8 cellular contexts compared by ENCODE assay signal in the genomic region with DNA sequence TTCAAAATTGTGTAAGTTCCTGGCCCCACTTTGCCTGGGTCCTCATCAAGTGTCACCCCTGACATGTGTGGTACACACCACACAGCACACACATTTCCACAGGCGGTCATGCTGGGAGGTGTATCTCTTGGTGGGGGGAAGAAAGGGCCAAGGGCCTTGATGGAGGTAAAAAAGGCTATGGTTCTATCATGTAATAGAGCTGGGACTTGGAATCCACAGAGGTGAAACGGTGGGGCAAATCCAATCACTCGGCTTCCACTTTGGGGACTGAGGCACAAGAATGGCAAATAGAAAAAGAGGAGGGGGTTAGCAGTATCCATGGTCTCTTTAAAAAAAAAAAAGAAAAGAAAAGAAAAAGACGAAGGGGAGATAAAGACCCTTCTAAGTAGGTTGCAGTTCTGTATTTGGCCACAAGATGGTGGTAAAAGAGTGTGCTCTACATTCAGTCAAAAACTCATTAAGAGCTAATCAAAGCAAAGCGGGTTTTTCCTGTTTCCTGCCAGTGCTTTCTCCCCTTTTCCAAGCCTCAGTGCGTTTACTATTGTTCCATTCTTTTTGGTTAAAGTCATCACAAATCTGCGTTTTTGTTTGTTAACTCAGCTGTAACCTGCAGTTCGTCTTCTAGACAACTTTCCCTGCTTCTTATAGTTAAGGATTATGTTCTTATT. TPM values are rescaled to one million over a fixed set of nuclear protein-coding genes. Genes with fewer than 3 reads are reported as not detected.
DNase-seq lines count a peak whose midpoint lies in the region; ATAC-seq, FAIRE-seq and TF ChIP-seq lines count a peak whose summit lies in the region.

No MANE protein-coding gene starts in this region.

- peak; percentile 74 for FAIRE-seq in D721Med (lab: Jason Lieb, UNC)
- peak; percentile 68 for FAIRE-seq in RCC 7860 (lab: Jason Lieb, UNC)
- peak; percentile 99 for FAIRE-seq in H1 (lab: Jason Lieb, UNC)

- no peaks in the 10 kb centered on the region for H3K9me3 ChIP-seq in H1 (ENCODE audit: insufficient read depth in 2 of 2, low read depth in 1 of 2, low read length in 1 of 2)
- H3K9me3 ChIP-seq in mesenchymal stem cell (ENCODE audit: control insufficient read depth, low read length) = no peaks in the 10 kb centered on the region

- H2BK15ac ChIP-seq in H1 (ENCODE audit: low read length) (no peak overlapping the region), mesenchymal stem cell (ENCODE audit: low read depth, poor library complexity, severe bottlenecking) (peak overlapping the region; percentile 90)

- H4K91ac ChIP-seq in H1 (replicated peaks; ENCODE audit: insufficient read length, low read length) = no peak overlapping the region
- no peak overlapping the region for H4K91ac ChIP-seq in mesenchymal stem cell (ENCODE audit: low read length)

- DNase-seq in D721Med (ENCODE audit: insufficient read length, low spot score) = no peak
- DNase-seq in HT1080 (ENCODE audit: low read depth) = peak; percentile 0
- peak; percentile 5 for DNase-seq in RCC 7860 (ENCODE audit: low spot score)
- DNase-seq in H1 (ENCODE audit: low read depth in 1 of 2, low spot score in 2 of 2) = no peak
- peak; percentile 68 for DNase-seq in mesenchymal stem cell
- DNase-seq in occipital lobe (lab: John Stamatoyannopoulos, UW) = no peak

- H3K27me3 ChIP-seq in H1 (replicated peaks in 1 of 4; ENCODE audit: control insufficient read depth in 3 of 4, extremely low read depth in 1 of 4, insufficient read depth in 3 of 4, low read length in 3 of 4) (no peaks in the 10 kb centered on the region), mesenchymal stem cell (ENCODE audit: control insufficient read depth in 1 of 2, insufficient read depth in 1 of 2, low read length in 2 of 2) (peaks cover 0 to 67% of the 10 kb centered on the region in 2 experiments)

- H3K79me2 ChIP-seq in H1 (ENCODE audit: control insufficient read depth in 1 of 2, insufficient read depth in 2 of 2, low read length in 2 of 2) = no peaks in the 10 kb centered on the region

- no peaks in the 10 kb centered on the region for H3K23me2 ChIP-seq in H1 (ENCODE audit: low read depth, low read length)

- ATAC-seq in GM18520 (IDR thresholded peaks at IDR 0.05; ENCODE audit: unreplicated experiment) = no peak
- ATAC-seq in GM21447 (IDR thresholded peaks at IDR 0.05; ENCODE audit: unreplicated experiment) = no peak

- POLR2A ChIA-PET in H1 (lab: Charles Lee; ENCODE audit: partially characterized antibody) = interaction anchor here (0.6 to 0.9 kb wide), 2 partner anchors 104 to 109 kb away, joined by 3 to 4 read pairs; a partner anchor contains a TSS

- TF ChIP-seq RAD21 in H1 (IDR thresholded peaks at IDR 0.05 in 1 of 2, conservative IDR thresholded peaks at IDR 0.05 in 1 of 2; ENCODE audit: low read depth in 2 of 2, low read length in 2 of 2) = peak; percentile 75 to 82

- H3K4me1 ChIP-seq in H1 (replicated peaks in 1 of 4; ENCODE audit: control insufficient read depth in 3 of 4, insufficient read depth in 4 of 4, low read length in 3 of 4) (peaks cover 0 to 9% (median 2%) of the 10 kb centered on the region in 4 experiments; a peak in 3 of 7 replicates), mesenchymal stem cell (ENCODE audit: control insufficient read depth, insufficient read depth, low read depth, low read length) (peaks cover 10% of the 10 kb centered on the region)

- TF ChIP-seq POLR2A in H1 (IDR thresholded peaks at IDR 0.05; ENCODE audit: control extremely low read depth in 1 of 2, low read depth in 2 of 2, low read length in 2 of 2) = no peak

- no peak overlapping the region for H3K56ac ChIP-seq in H1 (replicated peaks; ENCODE audit: insufficient read length, low read depth, low read length)

- H3K36me3 ChIP-seq in H1 (ENCODE audit: control insufficient read depth in 2 of 4, insufficient read depth in 4 of 4, low read length in 3 of 4) (no peaks in the 10 kb centered on the region), mesenchymal stem cell (ENCODE audit: control insufficient read depth in 1 of 2, insufficient read depth in 2 of 2, low read depth in 1 of 2, low read length in 2 of 2) (no peaks in the 10 kb centered on the region)

- H2AK5ac ChIP-seq in H1 (ENCODE audit: low read depth, low read length) (no peak overlapping the region), mesenchymal stem cell (ENCODE audit: low read length, severe bottlenecking) (no peak overlapping the region)

- H2BK5ac ChIP-seq in H1 (ENCODE audit: low read depth, low read length) (no peak overlapping the region), mesenchymal stem cell (ENCODE audit: low read depth, low read length, poor library complexity, severe bottlenecking) (no peak overlapping the region)

- H3K14ac ChIP-seq in H1 (ENCODE audit: insufficient read length) (no peak overlapping the region), mesenchymal stem cell (ENCODE audit: low read length in 2 of 2) (no peak overlapping the region)

- no peak overlapping the region for H3K23ac ChIP-seq in H1 (ENCODE audit: insufficient read length)
- H3K23ac ChIP-seq in mesenchymal stem cell (ENCODE audit: low read length in 2 of 2) = no peak overlapping the region

- H3K27ac ChIP-seq in H1 (ENCODE audit: low read depth, low read length) (no peak overlapping the region), mesenchymal stem cell (ENCODE audit: low read length, poor library complexity, severe bottlenecking) (peak overlapping the region; percentile 78)

- H4K8ac ChIP-seq in H1 (ENCODE audit: extremely low read depth, insufficient read depth, low read length) (no peak overlapping the region), mesenchymal stem cell (ENCODE audit: low read length) (no peak overlapping the region)

- no peak overlapping the region for H2BK12ac ChIP-seq in H1 (ENCODE audit: low read depth, low read length)
- no peak overlapping the region for H2BK12ac ChIP-seq in mesenchymal stem cell (ENCODE audit: low read length in 2 of 2)

- H2BK20ac ChIP-seq in H1 (ENCODE audit: low read length) = no peak overlapping the region

- 0 out of 2 replicates have a peak overlapping the region, but pooled peaks have one; percentile 29 for H2AFZ ChIP-seq in H1 (ENCODE audit: low read length)
- H2AFZ ChIP-seq in mesenchymal stem cell (ENCODE audit: low read depth, low read length) = no peak overlapping the region

- TF ChIP-seq CTCF in D721Med (IDR thresholded peaks at IDR 0.05; ENCODE audit: insufficient read depth, missing control alignments) (peak; percentile 49), H1 (IDR thresholded peaks at IDR 0.05; ENCODE audit: control extremely low read depth in 1 of 3, insufficient read depth in 1 of 3, low read depth in 1 of 3, low read length in 3 of 3) (peak in 2 of 3 experiments; percentile 48 to 65; a peak in 2 of 4 replicates)

- no peak overlapping the region for H3K18ac ChIP-seq in H1 (ENCODE audit: extremely low read depth, low read length)
- peak overlapping the region; percentile 5 to 43 for H3K18ac ChIP-seq in mesenchymal stem cell (ENCODE audit: low read depth in 1 of 2, low read length in 2 of 2)

- no peak overlapping the region for H4K5ac ChIP-seq in H1 (ENCODE audit: insufficient read length, low read depth, low read length)

- 20% methylated on average over 6 of the region's 8 CpGs; no CpG with 5 or more reads in 1 of the 2 experiments for WGBS in H1 (ENCODE audit: extremely low coverage in 1 of 2, insufficient coverage in 1 of 2, insufficient read length in 1 of 2, insufficient replicate concordance in 2 of 2, low coverage in 1 of 2, low lambda C conversion rate in 2 of 2, missing lambda C conversion rate in 1 of 2), 2 experiments
- 10% methylated on average over 6 of the region's 8 CpGs for WGBS in mesenchymal stem cell

- no peak overlapping the region for H3K9ac ChIP-seq in H1 (replicated peaks in 1 of 4; ENCODE audit: extremely low read depth in 1 of 4, low read depth in 3 of 4, low read length in 3 of 4)
- peak overlapping the region; percentile 63 for H3K9ac ChIP-seq in mesenchymal stem cell (ENCODE audit: low read length)

- TF ChIP-seq EP300 in H1 (IDR thresholded peaks at IDR 0.05; ENCODE audit: borderline replicate concordance in 1 of 2, low read depth in 2 of 2, low read length in 2 of 2) = no peak

- H2BK120ac ChIP-seq in H1 (replicated peaks; ENCODE audit: low read depth, low read length) (no peak overlapping the region), mesenchymal stem cell (ENCODE audit: low read depth, low read length) (no peak overlapping the region)

- no peak overlapping the region for H3K4ac ChIP-seq in H1 (replicated peaks; ENCODE audit: insufficient read length, low read depth, low read length)
- no peak overlapping the region for H3K4ac ChIP-seq in mesenchymal stem cell (ENCODE audit: low read depth in 1 of 2, low read length in 2 of 2)

- H3K4me2 ChIP-seq in H1 (ENCODE audit: insufficient read depth in 1 of 2, low read depth in 2 of 2, low read length in 2 of 2) (no peak overlapping the region), mesenchymal stem cell (ENCODE audit: low read length, poor library complexity, severe bottlenecking) (no peak overlapping the region)

- H4K20me1 ChIP-seq in H1 (replicated peaks in 1 of 2; ENCODE audit: control insufficient read depth in 1 of 2, insufficient read depth in 2 of 2, low read length in 2 of 2) = no peaks in the 10 kb centered on the region

- CTCF ChIA-PET in H1 (lab: Charles Lee; ENCODE audit: partially characterized antibody) = interaction anchor here (0.6 to 1.6 kb wide), 12 partner anchors 10 to 915 kb away, joined by 3 to 5 read pairs (median 3); no protein-coding TSS in a partner anchor

- no peak overlapping the region for H3K4me3 ChIP-seq in H1 (ENCODE audit: extremely low read depth in 1 of 4, insufficient read depth in 2 of 4, low read depth in 3 of 4, low read length in 4 of 4)
- no peak overlapping the region for H3K4me3 ChIP-seq in mesenchymal stem cell (ENCODE audit: insufficient read depth in 1 of 2, low read depth in 1 of 2, low read length in 2 of 2)

- H3K79me1 ChIP-seq in H1 (ENCODE audit: low read depth, low read length) (no peaks in the 10 kb centered on the region), mesenchymal stem cell (replicated peaks; ENCODE audit: low read length, poor library complexity, severe bottlenecking) (no peaks in the 10 kb centered on the region)

RNA-seq across cellular contexts. Expression of a gene that starts 37.0 kb away (rescaled TPM):
- total RNA-seq in HT1080 (2014; rRNA removed; shearing (Covaris generic)) = 35.6 and 36.4 TPM in 2 replicates
- polyA plus RNA-seq in HT1080 (2015; cell fraction: cytosol; rRNA removed) = 105 and 120 TPM in 2 replicates
- 178 and 218 TPM in 2 replicates for polyA plus RNA-seq in HT1080 (2015; cell fraction: nucleus; rRNA removed)
- 66.0 and 71.7 TPM in 2 replicates for total RNA-seq in H1 (2021; fragmentation: NEBNext Ultra II Directional; extraction: Animal tissue kit (Norgen Biotek cat#: 25700))
- polyA plus RNA-seq in H1 (2011; rRNA removed) = 35.1 and 86.2 TPM in 2 replicates
- 54.2 TPM for polyA plus RNA-seq in H1 (2011; cell fraction: cytosol; rRNA removed)
- 39.5 TPM for polyA plus RNA-seq in H1 (2011; cell fraction: nucleus; rRNA removed)
- polyA plus RNA-seq in H1 (2012, experiment 1 of 2) = 110 to 121 TPM (median 110 TPM) in 4 replicates
- polyA plus RNA-seq in H1 (2012, experiment 2 of 2) = 10.4 TPM
- polyA plus RNA-seq in H1 (2013, experiment 1 of 2) = 86.4 TPM
- polyA plus RNA-seq in H1 (2013, experiment 2 of 2) = 91.1 TPM
- polyA minus RNA-seq in H1 (2011; rRNA and poly(A)+ RNA removed) = 83.6 and 119 TPM in 2 replicates
- polyA minus RNA-seq in H1 (2011; cell fraction: cytosol; rRNA and poly(A)+ RNA removed) = 42.6 TPM
- 43.4 TPM for polyA minus RNA-seq in H1 (2011; cell fraction: nucleus; rRNA and poly(A)+ RNA removed)
- 124 TPM for polyA plus RNA-seq in mesenchymal stem cell (2013, experiment 1 of 2)
- 132 TPM for polyA plus RNA-seq in mesenchymal stem cell (2013, experiment 2 of 2)
- total RNA-seq in occipital lobe = 95.1 TPM

Comparison
In these comparisons a context has a peak if more than half of its experiments do, and no peak if none do; other contexts are left out.
1. DNase-seq: peak in HT1080 (single experiment), RCC 7860 (single experiment) and mesenchymal stem cell (single experiment); none in D721Med (single experiment), H1 (0 of 2) and occipital lobe (single experiment).